2 cellular contexts compared by ENCODE assay signal in the genomic region with DNA sequence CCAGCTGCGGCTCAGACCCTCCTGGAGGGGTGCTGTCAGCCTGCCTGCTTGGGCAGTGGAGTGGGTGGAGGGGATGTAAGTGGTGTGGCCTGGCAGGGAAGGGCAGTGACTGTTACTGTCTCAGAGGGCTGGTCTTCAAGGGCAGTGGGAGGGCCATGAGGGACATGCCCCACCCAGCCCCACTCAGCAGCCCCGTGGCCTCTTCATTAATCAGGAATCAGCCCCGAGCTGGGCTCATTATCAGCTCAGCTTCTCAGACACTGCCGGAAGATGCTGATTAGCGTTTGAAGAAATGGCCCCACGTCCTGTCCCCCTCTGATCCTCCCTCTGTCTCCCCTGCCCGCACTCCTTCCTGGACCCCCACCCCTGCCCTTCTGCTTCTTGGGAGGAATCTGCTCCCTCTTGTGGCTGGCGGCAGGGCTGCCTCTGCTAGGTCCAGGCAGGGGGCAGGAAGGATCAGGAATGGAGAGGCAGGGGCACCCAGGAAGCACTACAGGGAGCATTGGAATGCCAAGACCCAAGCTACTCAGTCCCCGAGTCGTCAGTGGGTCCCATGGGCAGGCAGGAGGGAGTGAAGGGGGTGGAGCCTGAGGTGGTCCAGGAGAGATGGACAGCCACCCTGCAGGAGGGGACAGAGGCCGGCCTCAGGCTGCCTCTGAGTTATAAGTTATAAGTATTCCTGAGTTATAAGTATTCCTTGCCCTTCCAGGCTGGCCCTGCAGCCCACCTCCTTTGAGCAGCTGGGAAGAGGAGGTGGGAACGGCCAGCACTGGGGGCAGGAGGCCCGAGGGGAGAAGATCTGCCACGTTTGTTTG.
TF ChIP-seq lines count a peak whose summit lies in the region.

No MANE protein-coding gene starts in this region.

TF ChIP-seq in HEK293T, 16 proteins besides CTCF, POLR2A, EP300 and RAD21:
- TF ChIP-seq SUZ12 (IDR thresholded peaks at IDR 0.05) = no peak
- no peak for TF ChIP-seq LEF1 (IDR thresholded peaks at IDR 0.05; ENCODE audit: borderline replicate concordance)
- no peak for TF ChIP-seq BHLHE40 (IDR thresholded peaks at IDR 0.05; ENCODE audit: borderline replicate concordance)
- TF ChIP-seq SP1 (IDR thresholded peaks at IDR 0.05) = no peak
- no peak for TF ChIP-seq FOXK2 (IDR thresholded peaks at IDR 0.05)
- no peak for TF ChIP-seq ARNT (IDR thresholded peaks at IDR 0.05)
- no peak for TF ChIP-seq TARDBP (IDR thresholded peaks at IDR 0.05)
- no peak for TF ChIP-seq NFRKB (IDR thresholded peaks at IDR 0.05)
- TF ChIP-seq ZNF384 (IDR thresholded peaks at IDR 0.05) = no peak
- TF ChIP-seq HDGF (IDR thresholded peaks at IDR 0.05; ENCODE audit: borderline replicate concordance) = no peak
- no peak for TF ChIP-seq FOXM1 (IDR thresholded peaks at IDR 0.05; ENCODE audit: borderline replicate concordance)
- no peak for TF ChIP-seq FOXA1 (IDR thresholded peaks at IDR 0.05)
- no peak for TF ChIP-seq CTBP1 (IDR thresholded peaks at IDR 0.05; ENCODE audit: borderline replicate concordance)

TF ChIP-seq in SK-N-SH, 30 proteins besides CTCF, POLR2A, EP300 and RAD21:
- TF ChIP-seq CHD2 (IDR thresholded peaks at IDR 0.05; ENCODE audit: low read length, partially characterized antibody) = no peak
- TF ChIP-seq MXI1 (IDR thresholded peaks at IDR 0.05; ENCODE audit: low read depth, low read length) = peak; percentile 41; the same call in 1 of the 2 replicates
- peak; percentile 75 for TF ChIP-seq SMC3 (IDR thresholded peaks at IDR 0.05; ENCODE audit: low read depth, low read length)
- TF ChIP-seq GATA2 (CRISPR knock-in tag; IDR thresholded peaks at IDR 0.05) = 0 out of 2 replicates have a peak, but pooled peaks have one; percentile 11
- peak; percentile 9; the same call in 1 of the 2 replicates for TF ChIP-seq NRF1 (IDR thresholded peaks at IDR 0.05; ENCODE audit: low read depth, low read length)
- TF ChIP-seq GABPA (IDR thresholded peaks at IDR 0.05; ENCODE audit: low read depth) = no peak
